Comparison of ENCODE assay signal across 1 cellular context in the genomic region with DNA sequence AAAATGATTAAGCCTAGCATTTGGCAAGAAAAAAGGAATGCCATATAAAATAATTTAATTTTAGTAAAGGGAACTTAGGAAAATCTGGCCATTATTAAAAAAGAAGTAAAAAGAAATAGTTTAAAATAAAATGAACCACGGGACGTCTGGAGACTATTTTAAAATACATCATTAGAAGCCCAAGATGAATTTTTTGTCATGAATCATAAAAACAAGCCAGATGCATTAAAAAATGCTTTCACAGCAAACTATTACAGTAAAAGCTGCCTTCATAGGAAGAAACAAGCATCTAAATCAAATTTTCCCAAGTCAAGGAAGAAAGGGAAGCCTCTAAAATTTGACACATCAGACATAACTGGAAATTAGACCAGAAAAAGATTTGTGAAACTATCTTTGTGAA.
TF ChIP-seq lines count a peak whose summit lies in the region.

No MANE protein-coding gene starts in this region.

TF ChIP-seq in IMR-90, 13 proteins besides CTCF, POLR2A, EP300 and RAD21 (continued from another document):
- no peak for TF ChIP-seq FOS (IDR thresholded peaks at IDR 0.05; ENCODE audit: low read depth, low read length)
- no peak for TF ChIP-seq RFX5 (IDR thresholded peaks at IDR 0.05; ENCODE audit: low read depth, low read length)
- TF ChIP-seq CHD1 (IDR thresholded peaks at IDR 0.05; ENCODE audit: low read depth, low read length) = no peak
- TF ChIP-seq RCOR1 (IDR thresholded peaks at IDR 0.05; ENCODE audit: insufficient replicate concordance, low read length) = no peak
- TF ChIP-seq ELK1 (IDR thresholded peaks at IDR 0.05; ENCODE audit: borderline replicate concordance, low read depth, low read length) = no peak
- TF ChIP-seq MAFK (IDR thresholded peaks at IDR 0.05; ENCODE audit: low read depth, low read length) = no peak
- no peak for TF ChIP-seq MAZ (IDR thresholded peaks at IDR 0.05; ENCODE audit: borderline replicate concordance, low read depth, low read length)
- TF ChIP-seq, protein P1, sequence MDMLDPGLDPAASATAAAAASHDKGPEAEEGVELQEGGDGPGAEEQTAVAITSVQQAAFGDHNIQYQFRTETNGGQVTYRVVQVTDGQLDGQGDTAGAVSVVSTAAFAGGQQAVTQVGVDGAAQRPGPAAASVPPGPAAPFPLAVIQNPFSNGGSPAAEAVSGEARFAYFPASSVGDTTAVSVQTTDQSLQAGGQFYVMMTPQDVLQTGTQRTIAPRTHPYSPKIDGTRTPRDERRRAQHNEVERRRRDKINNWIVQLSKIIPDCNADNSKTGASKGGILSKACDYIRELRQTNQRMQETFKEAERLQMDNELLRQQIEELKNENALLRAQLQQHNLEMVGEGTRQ (IDR thresholded peaks at IDR 0.05; ENCODE audit: low read depth, low read length) = no peak
- TF ChIP-seq NFE2L2 (IDR thresholded peaks at IDR 0.05; ENCODE audit: low read depth, low read length) = no peak
- no peak for TF ChIP-seq SMC3 (IDR thresholded peaks at IDR 0.05; ENCODE audit: low read depth, low read length)
- no peak for TF ChIP-seq CEBPB (IDR thresholded peaks at IDR 0.05; ENCODE audit: low read depth, low read length)
TF ChIP-seq in IMR-90: peak in this region for 0.
